Comparison of ENCODE assay signal across 26 cellular contexts in genomic region chr18:5500158-5500939, GRCh38. TPM values are rescaled to one million over a fixed set of nuclear protein-coding genes. Genes with fewer than 3 reads are reported as not detected.
"Had no signal": no experiment of that assay in that cellular context is flagged by ENCODE, and none has a peak within 500 bp of the region (broad histone marks: within the 10 kb centered on the region; RNA-seq: fewer than 3 reads in every experiment).

No MANE protein-coding gene starts in this region.

- ATAC-seq: activated CD4-positive, alpha-beta T cell treated with anti-CD3 and anti-CD28 coated beads for 36 hours; effector memory CD8-positive, alpha-beta T cell; gastrocnemius medialis; natural killer cell treated with Interleukin-12 subunit alpha and Interleukin-12 subunit beta and Interleukin-15 and Interleukin-18, amount 100 ng/mL, for 72 hours; T-helper 17 cell had no signal

- H3K27me3 ChIP-seq: brain microvascular endothelial cell, dorsolateral prefrontal cortex, esophagus muscularis mucosa, gastrocnemius medialis, right atrium auricular region, spleen, upper lobe of left lung had no signal

- H3K36me3 ChIP-seq: brain microvascular endothelial cell, esophagus muscularis mucosa, gastrocnemius medialis, prostate gland, right atrium auricular region, spleen, upper lobe of left lung had no signal

- DNase-seq: activated B cell treated with CpG ODN at 0.5 μM for 24 hours; activated CD4-positive, alpha-beta T cell treated with anti-CD3 and anti-CD28 coated beads for 36 hours; activated CD4-positive, alpha-beta T cell treated with anti-CD3 and anti-CD28 coated beads, Interleukin-2, amount 50 U/mL, for 4 hours; activated CD8-positive, alpha-beta memory T cell treated with anti-CD3 and anti-CD28 coated beads, Interleukin-2, amount 50 U/mL, for 48 hours; activated effector memory CD4-positive, alpha-beta T cell treated with Interleukin-2 at 50 U/mL for 16 hours; activated naive CD4-positive, alpha-beta T cell treated with anti-CD3 and anti-CD28 coated beads for 36 hours; activated naive CD8-positive, alpha-beta T cell treated with anti-CD3 and anti-CD28 coated beads, Interleukin-2, amount 10 ng/mL, durations not matched to agents 7 days and 5 days; activated T-cell treated with anti-CD3 and anti-CD28 coated beads, Interleukin-2, amount 50 U/mL, for 48 hours; amygdala; brain microvascular endothelial cell; dorsolateral prefrontal cortex; effector memory CD8-positive, alpha-beta T cell; gastrocnemius medialis; head of caudate nucleus; hypothalamus; spleen; stimulated activated CD4-positive, alpha-beta T cell treated with anti-CD3 and anti-CD28 coated beads, Interleukin-4, amount 100 ng/mL, for 1 hour; stimulated activated naive CD4-positive, alpha-beta T cell treated with Interleukin-2 at 50 U/mL for 16 hours; T-helper 17 cell; upper lobe of left lung had no signal

- H3K4me1 Mint-ChIP-seq: activated B cell treated with CpG ODN at 0.5 μM for 24 hours; activated naive CD8-positive, alpha-beta T cell treated with anti-CD3 and anti-CD28 coated beads, Interleukin-2, amount 10 ng/mL, durations not matched to agents 7 days and 5 days; memory B cell had no signal

- H3K4me1 ChIP-seq: esophagus muscularis mucosa, gastrocnemius medialis, prostate gland, right atrium auricular region, spleen, upper lobe of left lung had no signal

- H3K27me3 Mint-ChIP-seq: activated B cell treated with CpG ODN at 0.5 μM for 24 hours had no signal

- H3K27ac Mint-ChIP-seq: activated B cell treated with CpG ODN at 0.5 μM for 24 hours; activated CD4-positive, alpha-beta T cell treated with anti-CD3 and anti-CD28 coated beads for 36 hours; activated naive CD4-positive, alpha-beta T cell treated with anti-CD3 and anti-CD28 coated beads for 36 hours; activated naive CD8-positive, alpha-beta T cell treated with anti-CD3 and anti-CD28 coated beads, Interleukin-2, amount 10 ng/mL, durations not matched to agents 7 days and 5 days; effector memory CD8-positive, alpha-beta T cell; memory B cell; natural killer cell treated with Interleukin-12 subunit alpha and Interleukin-12 subunit beta and Interleukin-15 and Interleukin-18, amount 100 ng/mL, for 72 hours; T-helper 17 cell had no signal

- H3K9me3 Mint-ChIP-seq: activated B cell treated with CpG ODN at 0.5 μM for 24 hours; activated naive CD4-positive, alpha-beta T cell treated with anti-CD3 and anti-CD28 coated beads for 36 hours; activated naive CD8-positive, alpha-beta T cell treated with anti-CD3 and anti-CD28 coated beads, Interleukin-2, amount 10 ng/mL, durations not matched to agents 7 days and 5 days; effector memory CD8-positive, alpha-beta T cell; memory B cell; natural killer cell treated with Interleukin-12 subunit alpha and Interleukin-12 subunit beta and Interleukin-15 and Interleukin-18, amount 100 ng/mL, for 72 hours had no signal

- H3K27ac ChIP-seq: brain microvascular endothelial cell, esophagus muscularis mucosa, gastrocnemius medialis, prostate gland, right atrium auricular region, spleen, upper lobe of left lung had no signal

- H3K36me3 Mint-ChIP-seq: activated naive CD8-positive, alpha-beta T cell treated with anti-CD3 and anti-CD28 coated beads, Interleukin-2, amount 10 ng/mL, durations not matched to agents 7 days and 5 days; memory B cell; natural killer cell treated with Interleukin-12 subunit alpha and Interleukin-12 subunit beta and Interleukin-15 and Interleukin-18, amount 100 ng/mL, for 72 hours had no signal

- H3K4me3 ChIP-seq: esophagus muscularis mucosa, gastrocnemius medialis, prostate gland, right atrium auricular region, spleen, upper lobe of left lung had no signal

- H3K4me3 Mint-ChIP-seq: activated B cell treated with CpG ODN at 0.5 μM for 24 hours; activated CD4-positive, alpha-beta T cell treated with anti-CD3 and anti-CD28 coated beads for 36 hours; activated naive CD4-positive, alpha-beta T cell treated with anti-CD3 and anti-CD28 coated beads for 36 hours; activated naive CD8-positive, alpha-beta T cell treated with anti-CD3 and anti-CD28 coated beads, Interleukin-2, amount 10 ng/mL, durations not matched to agents 7 days and 5 days; effector memory CD8-positive, alpha-beta T cell; memory B cell; natural killer cell treated with Interleukin-12 subunit alpha and Interleukin-12 subunit beta and Interleukin-15 and Interleukin-18, amount 100 ng/mL, for 72 hours; T-helper 17 cell had no signal

- H3K9me3 ChIP-seq: esophagus muscularis mucosa, gastrocnemius medialis, prostate gland, right atrium auricular region, spleen, upper lobe of left lung had no signal

RNA-seq across cellular contexts. Expression of gene EPB41L3, which starts 43.4 kb away (rescaled TPM):
- total RNA-seq: activated CD8-positive, alpha-beta memory T cell treated with anti-CD3 and anti-CD28 coated beads for 36 hours had no signal
